11 cellular contexts compared by ENCODE assay signal in the genomic region with DNA sequence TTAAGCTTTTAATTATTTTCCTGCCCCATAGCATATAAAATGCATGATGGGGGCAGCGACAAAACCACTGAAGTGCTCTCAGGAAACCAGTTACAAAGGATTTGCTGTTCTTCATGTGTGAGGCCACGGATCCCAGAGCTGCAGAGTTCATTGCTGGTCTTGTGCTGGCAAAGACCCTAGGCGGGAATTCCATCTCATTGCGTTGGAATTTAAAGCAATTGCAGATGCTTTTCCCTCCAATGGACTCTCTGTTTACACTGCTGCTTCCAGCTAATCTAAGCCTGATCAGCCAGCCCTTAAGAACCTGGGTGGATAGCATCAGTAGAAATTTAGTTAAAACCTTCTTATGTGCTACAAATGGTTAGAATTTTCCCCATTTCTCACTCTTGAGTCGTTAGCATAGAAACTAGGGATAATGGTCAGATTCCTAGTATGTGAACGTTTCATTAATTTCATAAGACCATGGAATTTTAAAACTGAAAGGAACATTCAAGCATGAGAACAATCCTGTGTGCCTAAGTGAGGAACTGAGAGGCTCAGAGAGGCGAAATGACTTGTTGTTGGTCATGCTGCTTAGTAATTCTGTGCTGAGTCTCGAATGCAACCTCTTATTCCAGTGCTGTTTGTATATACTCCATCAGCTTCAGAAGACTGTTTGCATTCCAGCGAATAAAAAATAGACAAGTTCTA. TPM values are rescaled to one million over a fixed set of nuclear protein-coding genes. Genes with fewer than 3 reads are reported as not detected.
DNase-seq lines count a peak whose midpoint lies in the region; ATAC-seq and TF ChIP-seq lines count a peak whose summit lies in the region.
"Had no signal": no experiment of that assay in that cellular context is flagged by ENCODE, and none has a peak within 500 bp of the region (broad histone marks: within the 10 kb centered on the region; RNA-seq: fewer than 3 reads in every experiment).

No MANE protein-coding gene starts in this region.

- no peaks in the 10 kb centered on the region for H3K4me1 Mint-ChIP-seq in WTC11
- H3K4me1 Mint-ChIP-seq in natural killer cell treated with Interleukin-12 subunit alpha and Interleukin-12 subunit beta and Interleukin-15 and Interleukin-18, amount 100 ng/mL, for 72 hours (ENCODE audit: low read depth in 2 of 2) = peaks cover 0 to 4% of the 10 kb centered on the region in 2 donors

- H3K27ac ChIP-seq in gastroesophageal sphincter (peak overlapping the region; percentile 39 to 84 (median 79)), stomach smooth muscle (ENCODE audit: low read length) (peak overlapping the region; percentile 2)
- H3K27ac ChIP-seq: neutrophil had no signal

- 35 to 37% methylated on average over 9 of the region's 9 CpGs for WGBS in gastroesophageal sphincter (ENCODE audit: low coverage in 1 of 2), 2 donors

- no peaks in the 10 kb centered on the region for H3K9me3 ChIP-seq in gastroesophageal sphincter
- no peaks in the 10 kb centered on the region for H3K9me3 ChIP-seq in stomach smooth muscle (ENCODE audit: control insufficient read depth in 2 of 2, low read length in 2 of 2)
- H3K9me3 ChIP-seq: neutrophil had no signal

- no peak for TF ChIP-seq CTCF in WTC11 (IDR thresholded peaks at IDR 0.05)
- TF ChIP-seq CTCF in gastroesophageal sphincter (IDR thresholded peaks at IDR 0.05) = no peak

- DNase-seq in GM04503 (ENCODE audit: low read depth) = peak; percentile 80
- DNase-seq in WTC11 (ENCODE audit: low spot score) = no peak
- no peak for DNase-seq in cerebellum (ENCODE audit: low spot score)
- DNase-seq in natural killer cell treated with Interleukin-12 subunit alpha and Interleukin-12 subunit beta and Interleukin-15 and Interleukin-18, amount 100 ng/mL, for 72 hours (ENCODE audit: low spot score) = no peak
- DNase-seq in NCI-H187 treated with DMSO at 0.1 percent for 48 hours (lab: John Stamatoyannopoulos, UW) = no peak
- no peak for DNase-seq in DMS153 (lab: John Stamatoyannopoulos, UW)
- DNase-seq: activated CD4-positive, alpha-beta T cell treated with anti-CD3 and anti-CD28 coated beads for 36 hours; activated naive CD8-positive, alpha-beta T cell treated with anti-CD3 and anti-CD28 coated beads for 36 hours had no signal

- H3K36me3 Mint-ChIP-seq in WTC11 = peaks cover 67% of the 10 kb centered on the region
- peaks cover 27% of the 10 kb centered on the region for H3K36me3 Mint-ChIP-seq in natural killer cell treated with Interleukin-12 subunit alpha and Interleukin-12 subunit beta and Interleukin-15 and Interleukin-18, amount 100 ng/mL, for 72 hours

- peak overlapping the region in 1 of 2 donors; percentile 14 for H3K4me3 ChIP-seq in gastroesophageal sphincter
- no peak overlapping the region for H3K4me3 ChIP-seq in stomach smooth muscle (ENCODE audit: low read length in 2 of 2)

- peaks cover 6 to 76% of the 10 kb centered on the region in 2 donors for H3K36me3 ChIP-seq in gastroesophageal sphincter
- H3K36me3 ChIP-seq in stomach smooth muscle (ENCODE audit: control insufficient read depth in 2 of 2, insufficient read depth in 2 of 2, low read length in 2 of 2) = peaks cover 40 to 47% of the 10 kb centered on the region in 2 donors

- H3K4me3 Mint-ChIP-seq in WTC11 = no peak overlapping the region
- no peak overlapping the region for H3K4me3 Mint-ChIP-seq in natural killer cell treated with Interleukin-12 subunit alpha and Interleukin-12 subunit beta and Interleukin-15 and Interleukin-18, amount 100 ng/mL, for 72 hours
- H3K4me3 Mint-ChIP-seq: activated CD4-positive, alpha-beta T cell treated with anti-CD3 and anti-CD28 coated beads for 36 hours; activated naive CD8-positive, alpha-beta T cell treated with anti-CD3 and anti-CD28 coated beads for 36 hours had no signal

- H3K4me1 ChIP-seq in gastroesophageal sphincter (peaks cover 17 to 67% (median 38%) of the 10 kb centered on the region in 3 donors), stomach smooth muscle (ENCODE audit: control insufficient read depth, insufficient read depth, low read length) (peaks cover 6% of the 10 kb centered on the region)

- no peaks in the 10 kb centered on the region; the same call in 1 of the 2 replicates for H3K27me3 Mint-ChIP-seq in WTC11 (ENCODE audit: low read depth)
- no peaks in the 10 kb centered on the region for H3K27me3 Mint-ChIP-seq in natural killer cell treated with Interleukin-12 subunit alpha and Interleukin-12 subunit beta and Interleukin-15 and Interleukin-18, amount 100 ng/mL, for 72 hours
- H3K27me3 Mint-ChIP-seq: activated CD4-positive, alpha-beta T cell treated with anti-CD3 and anti-CD28 coated beads for 36 hours; activated naive CD8-positive, alpha-beta T cell treated with anti-CD3 and anti-CD28 coated beads for 36 hours had no signal

- TF ChIP-seq EP300 in gastroesophageal sphincter (IDR thresholded peaks at IDR 0.05) = no peak

- H3K9me3 Mint-ChIP-seq in WTC11 = no peaks in the 10 kb centered on the region
- no peaks in the 10 kb centered on the region for H3K9me3 Mint-ChIP-seq in natural killer cell treated with Interleukin-12 subunit alpha and Interleukin-12 subunit beta and Interleukin-15 and Interleukin-18, amount 100 ng/mL, for 72 hours
- H3K9me3 Mint-ChIP-seq: activated naive CD8-positive, alpha-beta T cell treated with anti-CD3 and anti-CD28 coated beads for 36 hours had no signal

- H3K27me3 ChIP-seq in gastroesophageal sphincter (no peaks in the 10 kb centered on the region), stomach smooth muscle (ENCODE audit: control insufficient read depth in 1 of 2, insufficient read depth in 2 of 2, low read length in 2 of 2) (no peaks in the 10 kb centered on the region)
- H3K27me3 ChIP-seq: neutrophil had no signal

- TF ChIP-seq POLR2A in gastroesophageal sphincter (IDR thresholded peaks at IDR 0.05) = no peak

- POLR2A ChIA-PET in WTC11 (lab: Charles Lee) = no interaction called here

- no peak overlapping the region for H3K9ac ChIP-seq in stomach smooth muscle (ENCODE audit: low read length in 2 of 2)

- CTCF ChIA-PET in WTC11 (lab: Charles Lee) = interaction anchor here (1.3 kb wide), 1 partner anchor 38 kb away, joined by 4 read pairs; no protein-coding TSS in a partner anchor

- ATAC-seq in WTC11 (no peak), gastroesophageal sphincter (peak; percentile 72)
- no peak for ATAC-seq in natural killer cell treated with Interleukin-12 subunit alpha and Interleukin-12 subunit beta and Interleukin-15 and Interleukin-18, amount 100 ng/mL, for 72 hours
- ATAC-seq: activated CD4-positive, alpha-beta T cell treated with anti-CD3 and anti-CD28 coated beads for 36 hours had no signal

- H3K27ac Mint-ChIP-seq in WTC11 = 0 out of 2 replicates have a peak overlapping the region, but pooled peaks have one; percentile 10
- no peak overlapping the region for H3K27ac Mint-ChIP-seq in natural killer cell treated with Interleukin-12 subunit alpha and Interleukin-12 subunit beta and Interleukin-15 and Interleukin-18, amount 100 ng/mL, for 72 hours

TF ChIP-seq in WTC11, 78 proteins besides CTCF, POLR2A, EP300 and RAD21 (continues in another document):
- no peak for TF ChIP-seq ESRRA (CRISPR knock-in tag; IDR thresholded peaks at IDR 0.05; ENCODE audit: borderline replicate concordance)
- no peak for TF ChIP-seq ATF1 (CRISPR knock-in tag; IDR thresholded peaks at IDR 0.05)
- TF ChIP-seq, protein P1, sequence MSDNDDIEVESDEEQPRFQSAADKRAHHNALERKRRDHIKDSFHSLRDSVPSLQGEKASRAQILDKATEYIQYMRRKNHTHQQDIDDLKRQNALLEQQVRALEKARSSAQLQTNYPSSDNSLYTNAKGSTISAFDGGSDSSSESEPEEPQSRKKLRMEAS (CRISPR knock-in tag; IDR thresholded peaks at IDR 0.05) = no peak
- TF ChIP-seq, protein P2, sequence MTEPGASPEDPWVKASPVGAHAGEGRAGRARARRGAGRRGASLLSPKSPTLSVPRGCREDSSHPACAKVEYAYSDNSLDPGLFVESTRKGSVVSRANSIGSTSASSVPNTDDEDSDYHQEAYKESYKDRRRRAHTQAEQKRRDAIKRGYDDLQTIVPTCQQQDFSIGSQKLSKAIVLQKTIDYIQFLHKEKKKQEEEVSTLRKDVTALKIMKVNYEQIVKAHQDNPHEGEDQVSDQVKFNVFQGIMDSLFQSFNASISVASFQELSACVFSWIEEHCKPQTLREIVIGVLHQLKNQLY (CRISPR knock-in tag; IDR thresholded peaks at IDR 0.05) = no peak
- no peak for TF ChIP-seq GRHL2 (CRISPR knock-in tag; IDR thresholded peaks at IDR 0.05; ENCODE audit: insufficient replicate concordance, severe bottlenecking)
- no peak for TF ChIP-seq ATF2 (CRISPR knock-in tag; IDR thresholded peaks at IDR 0.05; ENCODE audit: borderline replicate concordance, low read depth)
- no peak for TF ChIP-seq KAT7 (CRISPR knock-in tag; IDR thresholded peaks at IDR 0.05; ENCODE audit: borderline replicate concordance)
- TF ChIP-seq, protein P3, sequence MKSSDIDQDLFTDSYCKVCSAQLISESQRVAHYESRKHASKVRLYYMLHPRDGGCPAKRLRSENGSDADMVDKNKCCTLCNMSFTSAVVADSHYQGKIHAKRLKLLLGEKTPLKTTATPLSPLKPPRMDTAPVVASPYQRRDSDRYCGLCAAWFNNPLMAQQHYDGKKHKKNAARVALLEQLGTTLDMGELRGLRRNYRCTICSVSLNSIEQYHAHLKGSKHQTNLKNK (CRISPR knock-in tag; IDR thresholded peaks at IDR 0.05) = no peak
- TF ChIP-seq ZNF423 (CRISPR knock-in tag; IDR thresholded peaks at IDR 0.05) = no peak
- no peak for TF ChIP-seq OVOL2 (CRISPR knock-in tag; IDR thresholded peaks at IDR 0.05; ENCODE audit: borderline replicate concordance)

RNA-seq across cellular contexts. Expression of gene ADSL, which starts 36.1 kb away (rescaled TPM):
- 133 to 154 TPM (median 136 TPM) in 3 replicates for total RNA-seq in WTC11 (2021)
- total RNA-seq in gastroesophageal sphincter = 100 to 1,000 TPM in 1 of 4 donors, 10 to 100 TPM in 3; 81.0 to 101 (median 87.2) TPM
- total RNA-seq in cerebellum = 48.7 TPM
- 100 to 1,000 TPM in 1 of 2 donors, 10 to 100 TPM in 1; 87.1 to 103 TPM for total RNA-seq in natural killer cell treated with Interleukin-12 subunit alpha and Interleukin-12 subunit beta and Interleukin-15 and Interleukin-18, amount 100 ng/mL, for 72 hours
